10 cellular contexts compared by ENCODE assay signal in genomic region chr5:180208038-180208434, GRCh38. TPM values are rescaled to one million over a fixed set of nuclear protein-coding genes. Genes with fewer than 3 reads are reported as not detected.
A peak's percentile ranks its signal among the peaks of the same experiment; 100 is the strongest.
DNase-seq lines count a peak whose midpoint lies in the region; ATAC-seq lines count a peak whose summit lies in the region.
"Had no signal": no experiment of that assay in that cellular context is flagged by ENCODE, and none has a peak within 500 bp of the region (broad histone marks: within the 10 kb centered on the region; RNA-seq: fewer than 3 reads in every experiment).

No MANE protein-coding gene starts in this region.

- no peak for ATAC-seq in activated CD8-positive, alpha-beta T cell treated with anti-CD3 and anti-CD28 coated beads, Interleukin-2, amount 10 ng/mL, durations not matched to agents 7 days and 5 days
- ATAC-seq in HG02759 (IDR thresholded peaks at IDR 0.05; ENCODE audit: unreplicated experiment) = no peak
- no peak for ATAC-seq in GM21381 (IDR thresholded peaks at IDR 0.05; ENCODE audit: unreplicated experiment)

- H3K27me3 Mint-ChIP-seq in activated naive CD4-positive, alpha-beta T cell treated with anti-CD3 and anti-CD28 coated beads, Interleukin-2, amount 50 U/mL, for 24 hours = peaks cover 24% of the 10 kb centered on the region
- peaks cover 18% of the 10 kb centered on the region for H3K27me3 Mint-ChIP-seq in activated CD8-positive, alpha-beta T cell treated with anti-CD3 and anti-CD28 coated beads, Interleukin-2, amount 10 ng/mL, durations not matched to agents 7 days and 5 days (ENCODE audit: low read depth)
- peaks cover 10 to 29% (median 23%) of the 10 kb centered on the region in 3 donors for H3K27me3 Mint-ChIP-seq in immature natural killer cell (ENCODE audit: low read depth in 3 of 3)

- no peak for DNase-seq in activated naive CD4-positive, alpha-beta T cell treated with Interleukin-2 at 50 U/mL for 16 hours
- DNase-seq in activated CD8-positive, alpha-beta T cell treated with anti-CD3 and anti-CD28 coated beads, Interleukin-2, amount 10 ng/mL, durations not matched to agents 7 days and 5 days = no peak
- no peak for DNase-seq in immature natural killer cell
- no peak for DNase-seq in 8988T
- DNase-seq: stimulated activated naive CD4-positive, alpha-beta T cell had no signal

- H3K27me3 ChIP-seq in subcutaneous abdominal adipose tissue (ENCODE audit: control insufficient read depth in 5 of 5, insufficient read depth in 4 of 5, low read length in 5 of 5) = peaks cover 22 to 45% (median 30%) of the 10 kb centered on the region in 5 donors

- H3K36me3 ChIP-seq in subcutaneous abdominal adipose tissue (ENCODE audit: control insufficient read depth in 5 of 5, insufficient read depth in 5 of 5, low read length in 5 of 5) = no peaks in the 10 kb centered on the region

- no peaks in the 10 kb centered on the region for H3K9me3 Mint-ChIP-seq in activated naive CD4-positive, alpha-beta T cell treated with anti-CD3 and anti-CD28 coated beads, Interleukin-2, amount 50 U/mL, for 24 hours
- H3K9me3 Mint-ChIP-seq in activated CD8-positive, alpha-beta T cell treated with anti-CD3 and anti-CD28 coated beads, Interleukin-2, amount 10 ng/mL, durations not matched to agents 7 days and 5 days (ENCODE audit: insufficient read depth) = no peaks in the 10 kb centered on the region
- peaks cover 0 to 2% (median 0%) of the 10 kb centered on the region in 6 donors for H3K9me3 Mint-ChIP-seq in immature natural killer cell

- no peaks in the 10 kb centered on the region for H3K9me3 ChIP-seq in subcutaneous abdominal adipose tissue (ENCODE audit: control insufficient read depth in 5 of 5, low read length in 5 of 5)

- CTCF ChIA-PET in activated CD8-positive, alpha-beta T cell treated with anti-CD3 and anti-CD28 coated beads, Interleukin-2, amount 10 ng/mL, durations not matched to agents 7 days and 5 days (lab: Charles Lee) = interaction anchor here (0.6 to 2.4 kb wide), 4 partner anchors 64 to 107 kb away, joined by 3 to 9 read pairs (median 4); no protein-coding TSS in a partner anchor

- H3K36me3 Mint-ChIP-seq in activated naive CD4-positive, alpha-beta T cell treated with anti-CD3 and anti-CD28 coated beads, Interleukin-2, amount 50 U/mL, for 24 hours = no peaks in the 10 kb centered on the region
- H3K36me3 Mint-ChIP-seq in activated CD8-positive, alpha-beta T cell treated with anti-CD3 and anti-CD28 coated beads, Interleukin-2, amount 10 ng/mL, durations not matched to agents 7 days and 5 days (ENCODE audit: low read depth) = no peaks in the 10 kb centered on the region
- no peaks in the 10 kb centered on the region for H3K36me3 Mint-ChIP-seq in immature natural killer cell

- POLR2A ChIA-PET in activated CD8-positive, alpha-beta T cell treated with anti-CD3 and anti-CD28 coated beads, Interleukin-2, amount 10 ng/mL, durations not matched to agents 7 days and 5 days (lab: Charles Lee) = no interaction called here

- H3K4me3 ChIP-seq in subcutaneous abdominal adipose tissue (ENCODE audit: low read depth in 1 of 5, low read length in 5 of 5) = peak overlapping the region in 3 of 5 donors; percentile 51 to 55 (median 51)

- H3K4me1 ChIP-seq in subcutaneous abdominal adipose tissue (ENCODE audit: control insufficient read depth in 5 of 5, insufficient read depth in 5 of 5, low read length in 5 of 5) = peaks cover 0 to 16% (median 11%) of the 10 kb centered on the region in 5 donors

- H3K27ac ChIP-seq in subcutaneous abdominal adipose tissue (ENCODE audit: low read depth, low read length) = no peak overlapping the region

- H3K4me3 Mint-ChIP-seq in activated naive CD4-positive, alpha-beta T cell treated with anti-CD3 and anti-CD28 coated beads, Interleukin-2, amount 50 U/mL, for 24 hours = peak overlapping the region; percentile 62
- peak overlapping the region; percentile 34 for H3K4me3 Mint-ChIP-seq in activated CD8-positive, alpha-beta T cell treated with anti-CD3 and anti-CD28 coated beads, Interleukin-2, amount 10 ng/mL, durations not matched to agents 7 days and 5 days
- peak overlapping the region; percentile 52 to 73 (median 63) for H3K4me3 Mint-ChIP-seq in immature natural killer cell

- peaks cover 7% of the 10 kb centered on the region for H3K4me1 Mint-ChIP-seq in activated naive CD4-positive, alpha-beta T cell treated with anti-CD3 and anti-CD28 coated beads, Interleukin-2, amount 50 U/mL, for 24 hours
- peaks cover 7% of the 10 kb centered on the region for H3K4me1 Mint-ChIP-seq in activated CD8-positive, alpha-beta T cell treated with anti-CD3 and anti-CD28 coated beads, Interleukin-2, amount 10 ng/mL, durations not matched to agents 7 days and 5 days (ENCODE audit: low read depth)
- peaks cover 0 to 7% of the 10 kb centered on the region in 2 donors for H3K4me1 Mint-ChIP-seq in immature natural killer cell

- H3K27ac Mint-ChIP-seq in activated naive CD4-positive, alpha-beta T cell treated with anti-CD3 and anti-CD28 coated beads, Interleukin-2, amount 50 U/mL, for 24 hours = no peak overlapping the region
- H3K27ac Mint-ChIP-seq in activated CD8-positive, alpha-beta T cell treated with anti-CD3 and anti-CD28 coated beads, Interleukin-2, amount 10 ng/mL, durations not matched to agents 7 days and 5 days = no peak overlapping the region
- no peak overlapping the region for H3K27ac Mint-ChIP-seq in immature natural killer cell

- peak overlapping the region in 1 of 5 donors; percentile 46 for H3K9ac ChIP-seq in subcutaneous abdominal adipose tissue (ENCODE audit: low read length in 5 of 5)

RNA-seq across cellular contexts. Expression of gene RASGEF1C, which starts 1.0 kb away (rescaled TPM):
- total RNA-seq in activated CD8-positive, alpha-beta T cell treated with anti-CD3 and anti-CD28 coated beads, Interleukin-2, amount 10 ng/mL, durations not matched to agents 7 days and 5 days = not detected
- not detected for polyA plus RNA-seq in immature natural killer cell
- polyA plus RNA-seq: BJ had no signal
